In genomic region chr7:71937840-71938371, GRCh38 we compare ENCODE assay signal across 14 cellular contexts.
DNase-seq lines count a peak whose midpoint lies in the region; ATAC-seq and TF ChIP-seq lines count a peak whose summit lies in the region.
"Had no signal": no experiment of that assay in that cellular context is flagged by ENCODE, and none has a peak within 500 bp of the region (broad histone marks: within the 10 kb centered on the region; RNA-seq: fewer than 3 reads in every experiment).

No MANE protein-coding gene starts in this region.

- no peaks in the 10 kb centered on the region for H3K27me3 Mint-ChIP-seq in activated CD4-positive, alpha-beta memory T cell treated with anti-CD3 and anti-CD28 coated beads, Interleukin-2, amount 10 ng/mL, durations not matched to agents 7 days and 5 days
- H3K27me3 Mint-ChIP-seq: B cell; CD8-positive, alpha-beta memory T cell had no signal

- H3K9me3 Mint-ChIP-seq in activated CD4-positive, alpha-beta memory T cell treated with anti-CD3 and anti-CD28 coated beads, Interleukin-2, amount 10 ng/mL, durations not matched to agents 7 days and 5 days: peaks cover 42% of the 10 kb centered on the region

- no peaks in the 10 kb centered on the region for H3K36me3 Mint-ChIP-seq in activated CD4-positive, alpha-beta memory T cell treated with anti-CD3 and anti-CD28 coated beads, Interleukin-2, amount 10 ng/mL, durations not matched to agents 7 days and 5 days (ENCODE audit: low read depth)
- H3K36me3 Mint-ChIP-seq: CD8-positive, alpha-beta memory T cell had no signal

- H3K4me3 ChIP-seq in NB4 (ENCODE audit: low read depth, low read length) (no peak overlapping the region), SK-N-MC (no peak overlapping the region), lower leg skin (ENCODE audit: low read depth, poor library complexity, severe bottlenecking) (no peak overlapping the region)
- H3K4me3 ChIP-seq: K562 had no signal

- no peak for ATAC-seq in GM19324 (IDR thresholded peaks at IDR 0.05; ENCODE audit: low FRiP score, unreplicated experiment)
- ATAC-seq: HCT116, K562 had no signal

- peak; percentile 78 for DNase-seq in DMS 273 (lab: John Stamatoyannopoulos, UW; ENCODE audit: unreplicated experiment)
- peak; percentile 58 for DNase-seq in NB4 (ENCODE audit: low read depth)
- peak; percentile 77 for DNase-seq in SK-N-MC (ENCODE audit: low read depth, low spot score)
- no peak for DNase-seq in D341Med (ENCODE audit: low spot score)
- no peak for DNase-seq in activated CD4-positive, alpha-beta memory T cell treated with anti-CD3 and anti-CD28 coated beads, Interleukin-2, amount 10 ng/mL, durations not matched to agents 7 days and 5 days
- DNase-seq in lower leg skin (ENCODE audit: low spot score in 2 of 2): no peak
- DNase-seq: Caco-2; CD8-positive, alpha-beta memory T cell; DMS79; GDM1 had no signal

- H3K4me1 Mint-ChIP-seq in activated CD4-positive, alpha-beta memory T cell treated with anti-CD3 and anti-CD28 coated beads, Interleukin-2, amount 10 ng/mL, durations not matched to agents 7 days and 5 days: no peaks in the 10 kb centered on the region
- H3K4me1 Mint-ChIP-seq: B cell; CD8-positive, alpha-beta memory T cell had no signal

- POLR2A ChIA-PET in activated CD4-positive, alpha-beta memory T cell treated with anti-CD3 and anti-CD28 coated beads, Interleukin-2, amount 10 ng/mL, durations not matched to agents 7 days and 5 days (lab: Charles Lee): no interaction called here

- H3K9ac ChIP-seq in SK-N-MC (ENCODE audit: insufficient read length): no peak overlapping the region

- no peak overlapping the region for H3K4me3 Mint-ChIP-seq in activated CD4-positive, alpha-beta memory T cell treated with anti-CD3 and anti-CD28 coated beads, Interleukin-2, amount 10 ng/mL, durations not matched to agents 7 days and 5 days
- H3K4me3 Mint-ChIP-seq: B cell; CD8-positive, alpha-beta memory T cell had no signal

- 32 to 35% methylated on average over 4 of the region's 4 CpGs for WGBS in lower leg skin, 2 donors

- no peaks in the 10 kb centered on the region for H3K9me3 ChIP-seq in SK-N-MC (ENCODE audit: low read depth, low read length)
- H3K9me3 ChIP-seq: Caco-2 had no signal

- no peaks in the 10 kb centered on the region for H3K36me3 ChIP-seq in SK-N-MC (ENCODE audit: insufficient read depth, low read length)

- CTCF ChIA-PET in activated CD4-positive, alpha-beta memory T cell treated with anti-CD3 and anti-CD28 coated beads, Interleukin-2, amount 10 ng/mL, durations not matched to agents 7 days and 5 days (lab: Charles Lee): no interaction called here

- TF ChIP-seq CTCF in NB4 (IDR thresholded peaks at IDR 0.05; ENCODE audit: low read depth, low read length) (no peak), lower leg skin (IDR thresholded peaks at IDR 0.05) (no peak)

- H3K27ac Mint-ChIP-seq in activated CD4-positive, alpha-beta memory T cell treated with anti-CD3 and anti-CD28 coated beads, Interleukin-2, amount 10 ng/mL, durations not matched to agents 7 days and 5 days: no peak overlapping the region
- H3K27ac Mint-ChIP-seq: B cell; CD8-positive, alpha-beta memory T cell had no signal

- intact Hi-C loops in lower leg skin (cut with DNase I; ENCODE audit: low total_unique reads): no loop called here

- no peak overlapping the region for H3K27ac ChIP-seq in SK-N-MC

- TF ChIP-seq POLR2A in NB4 (IDR thresholded peaks at IDR 0.05; ENCODE audit: extremely low read depth, insufficient read length) (no peak), lower leg skin (IDR thresholded peaks at IDR 0.05) (no peak)

Comparison
In these comparisons a context has a peak if more than half of its experiments do, and no peak if none do; other contexts are left out.
1. DNase-seq: peak in DMS 273 (single experiment), NB4 (single experiment) and SK-N-MC (single experiment); none in D341Med (single experiment), activated CD4-positive, alpha-beta memory T cell treated with anti-CD3 and anti-CD28 coated beads, Interleukin-2, amount 10 ng/mL, durations not matched to agents 7 days and 5 days (single experiment) and lower leg skin (0 of 2).